ENCODE assay signal across 17 cellular contexts in genomic region chr9:16571127-16571848, GRCh38.
DNase-seq lines count a peak whose midpoint lies in the region; ATAC-seq and TF ChIP-seq lines count a peak whose summit lies in the region.
"Had no signal": no experiment of that assay in that cellular context is flagged by ENCODE, and none has a peak within 500 bp of the region (broad histone marks: within the 10 kb centered on the region; RNA-seq: fewer than 3 reads in every experiment).

No MANE protein-coding gene starts in this region.

- no peaks in the 10 kb centered on the region for H3K36me3 ChIP-seq in duodenal mucosa (ENCODE audit: control insufficient read depth in 1 of 2, insufficient read depth in 2 of 2, low read length in 2 of 2)
- H3K36me3 ChIP-seq in neural cell (ENCODE audit: insufficient read depth, low read length): no peaks in the 10 kb centered on the region
- no peaks in the 10 kb centered on the region for H3K36me3 ChIP-seq in stomach
- no peaks in the 10 kb centered on the region for H3K36me3 ChIP-seq in CD8-positive, alpha-beta T cell (ENCODE audit: insufficient read depth, low read length)
- no peaks in the 10 kb centered on the region for H3K36me3 ChIP-seq in right atrium auricular region
- H3K36me3 ChIP-seq: prostate gland, tibial artery had no signal

- H3K4me1 Mint-ChIP-seq in CD8-positive, alpha-beta T cell (ENCODE audit: low read depth): no peaks in the 10 kb centered on the region
- H3K4me1 Mint-ChIP-seq: immature natural killer cell had no signal

- peak; percentile 72 for DNase-seq in DMS 273 (lab: John Stamatoyannopoulos, UW; ENCODE audit: unreplicated experiment)
- peak; percentile 48 for DNase-seq in NCI-H2227 (lab: John Stamatoyannopoulos, UW; ENCODE audit: unreplicated experiment)
- no peak for DNase-seq in stomach
- DNase-seq in NCI-H2081 treated with DMSO at 0.1 percent for 48 hours (lab: John Stamatoyannopoulos, UW): no peak
- DNase-seq in CD8-positive, alpha-beta T cell: no peak
- no peak for DNase-seq in right atrium auricular region (ENCODE audit: low spot score)
- DNase-seq: activated CD4-positive, alpha-beta memory T cell treated with anti-CD3 and anti-CD28 coated beads for 36 hours; AML-193; amniotic stem cell; DMS153; immature natural killer cell; stimulated activated CD4-positive, alpha-beta T cell treated with anti-CD3 and anti-CD28 coated beads, Interleukin-2, amount 100 ng/mL, for 24 hours; stimulated activated CD8-positive, alpha-beta memory T cell treated with anti-CD3 and anti-CD28 coated beads, Interleukin-4, amount 100 ng/mL, for 48 hours; tibial artery had no signal

- 26 to 46% (median 38%) methylated on average over 7 of the region's 7 CpGs for WGBS in stomach, 5 donors

- H3K27me3 Mint-ChIP-seq in CD8-positive, alpha-beta T cell (ENCODE audit: low read depth): no peaks in the 10 kb centered on the region
- H3K27me3 Mint-ChIP-seq: activated CD4-positive, alpha-beta memory T cell treated with anti-CD3 and anti-CD28 coated beads for 36 hours had no signal

- H3K27ac ChIP-seq in duodenal mucosa (ENCODE audit: low read depth, low read length) (no peak overlapping the region), neural cell (ENCODE audit: low read length) (peak overlapping the region; percentile 23), stomach (no peak overlapping the region), right atrium auricular region (no peak overlapping the region)
- no peak overlapping the region for H3K27ac ChIP-seq in CD8-positive, alpha-beta T cell (ENCODE audit: low read depth, low read length)
- H3K27ac ChIP-seq: prostate gland, tibial artery had no signal

- peak; percentile 47 for TF ChIP-seq RAD21 in neural cell (conservative IDR thresholded peaks at IDR 0.05)

- no peak overlapping the region for H3K27ac Mint-ChIP-seq in CD8-positive, alpha-beta T cell
- H3K27ac Mint-ChIP-seq: activated CD4-positive, alpha-beta memory T cell treated with anti-CD3 and anti-CD28 coated beads for 36 hours; immature natural killer cell had no signal

- no peaks in the 10 kb centered on the region for H3K79me2 ChIP-seq in neural cell (replicated peaks; ENCODE audit: insufficient read depth, low read length)

- TF ChIP-seq POLR2A in stomach (IDR thresholded peaks at IDR 0.05): no peak

- no peak overlapping the region for H3K4me3 Mint-ChIP-seq in CD8-positive, alpha-beta T cell
- H3K4me3 Mint-ChIP-seq: activated CD4-positive, alpha-beta memory T cell treated with anti-CD3 and anti-CD28 coated beads for 36 hours; immature natural killer cell had no signal

- peak; percentile 99 for TF ChIP-seq EP300 in neural cell (conservative IDR thresholded peaks at IDR 0.05; ENCODE audit: poor library complexity, severe bottlenecking)
- no peak for TF ChIP-seq EP300 in stomach (IDR thresholded peaks at IDR 0.05)

- H3K27me3 ChIP-seq in duodenal mucosa (ENCODE audit: control insufficient read depth in 1 of 2, insufficient read depth in 2 of 2, low read length in 2 of 2): no peaks in the 10 kb centered on the region
- H3K27me3 ChIP-seq in neural cell (ENCODE audit: insufficient read depth, low read depth, low read length): no peaks in the 10 kb centered on the region
- no peaks in the 10 kb centered on the region for H3K27me3 ChIP-seq in stomach
- H3K27me3 ChIP-seq in CD8-positive, alpha-beta T cell (ENCODE audit: insufficient read depth, low read length): no peaks in the 10 kb centered on the region
- no peaks in the 10 kb centered on the region for H3K27me3 ChIP-seq in right atrium auricular region
- H3K27me3 ChIP-seq: tibial artery had no signal

- no peaks in the 10 kb centered on the region for H3K36me3 Mint-ChIP-seq in CD8-positive, alpha-beta T cell
- H3K36me3 Mint-ChIP-seq: activated CD4-positive, alpha-beta memory T cell treated with anti-CD3 and anti-CD28 coated beads for 36 hours; immature natural killer cell had no signal

- TF ChIP-seq CTCF in neural cell (IDR thresholded peaks at IDR 0.05; ENCODE audit: poor library complexity, severe bottlenecking) (no peak), stomach (IDR thresholded peaks at IDR 0.05) (no peak), right atrium auricular region (IDR thresholded peaks at IDR 0.05) (no peak)
- TF ChIP-seq CTCF in CD8-positive, alpha-beta T cell (IDR thresholded peaks at IDR 0.05): no peak

- CTCF ChIA-PET in CD8-positive, alpha-beta T cell (lab: Charles Lee): no interaction called here

- POLR2A ChIA-PET in CD8-positive, alpha-beta T cell (lab: Charles Lee): no interaction called here

- H3K9me3 ChIP-seq in duodenal mucosa (ENCODE audit: control insufficient read depth in 1 of 2, low read length in 2 of 2) (no peaks in the 10 kb centered on the region), neural cell (ENCODE audit: low read length) (no peaks in the 10 kb centered on the region), stomach (no peaks in the 10 kb centered on the region), right atrium auricular region (no peaks in the 10 kb centered on the region)
- no peaks in the 10 kb centered on the region for H3K9me3 ChIP-seq in CD8-positive, alpha-beta T cell (ENCODE audit: low read length)
- H3K9me3 ChIP-seq: prostate gland, tibial artery had no signal

- no peaks in the 10 kb centered on the region for H4K20me1 ChIP-seq in neural cell (ENCODE audit: insufficient read depth)

- H3K9ac ChIP-seq in duodenal mucosa (ENCODE audit: low read depth in 1 of 2, low read length in 2 of 2) (no peak overlapping the region), neural cell (ENCODE audit: low read length) (no peak overlapping the region)

- H3K9me2 ChIP-seq in neural cell (ENCODE audit: insufficient read depth, low read length): no peaks in the 10 kb centered on the region

- H2AFZ ChIP-seq in neural cell (ENCODE audit: low read depth, low read length): no peak overlapping the region

- H3K4me1 ChIP-seq in duodenal mucosa (ENCODE audit: control insufficient read depth in 1 of 2, insufficient read depth in 2 of 2, low read length in 2 of 2) (peaks cover 9 to 28% of the 10 kb centered on the region in 2 donors), stomach (peaks cover 0 to 35% (median 14%) of the 10 kb centered on the region in 4 donors), right atrium auricular region (peaks cover 0 to 5% of the 10 kb centered on the region in 2 donors)
- H3K4me1 ChIP-seq in CD8-positive, alpha-beta T cell (ENCODE audit: insufficient read depth, low read length): no peaks in the 10 kb centered on the region
- H3K4me1 ChIP-seq: prostate gland had no signal

- H3K9me3 Mint-ChIP-seq in CD8-positive, alpha-beta T cell: no peaks in the 10 kb centered on the region
- H3K9me3 Mint-ChIP-seq: activated CD4-positive, alpha-beta memory T cell treated with anti-CD3 and anti-CD28 coated beads for 36 hours; immature natural killer cell had no signal

- no peaks in the 10 kb centered on the region for H3F3A ChIP-seq in neural cell (ENCODE audit: insufficient read depth, low read length, poor library complexity, severe bottlenecking)

- no peak for ATAC-seq in CD8-positive, alpha-beta T cell

- intact Hi-C loops in stomach (cut with DNase I; ENCODE audit: low total_unique reads): no loop called here
- intact Hi-C loops in CD8-positive, alpha-beta T cell (cut with DNase I, micrococcal nuclease): no loop called here

- H3K4me3 ChIP-seq in duodenal mucosa (ENCODE audit: low read depth in 1 of 2, low read length in 2 of 2): peak overlapping the region; percentile 23 to 41
- H3K4me3 ChIP-seq in neural cell (ENCODE audit: low read length): no peak overlapping the region
- H3K4me3 ChIP-seq in stomach: peak overlapping the region in 1 of 4 donors; percentile 10
- H3K4me3 ChIP-seq in CD8-positive, alpha-beta T cell (ENCODE audit: low read depth, low read length): no peak overlapping the region
- no peak overlapping the region for H3K4me3 ChIP-seq in right atrium auricular region
- H3K4me3 ChIP-seq: prostate gland, tibial artery had no signal

- H3K4me2 ChIP-seq in neural cell (ENCODE audit: low read length): no peak overlapping the region

TF ChIP-seq in neural cell, 6 proteins besides CTCF, POLR2A, EP300 and RAD21:
- TF ChIP-seq EZH2 (IDR thresholded peaks at IDR 0.05; ENCODE audit: borderline replicate concordance, insufficient read depth, low read length, poor library complexity, severe bottlenecking) (no peak), POLR2AphosphoS5 (IDR thresholded peaks at IDR 0.05) (peak; percentile 89), TAF1 (IDR thresholded peaks at IDR 0.05; ENCODE audit: low read depth) (no peak), SMC3 (conservative IDR thresholded peaks at IDR 0.05; ENCODE audit: poor library complexity) (peak; percentile 37), MXI1 (conservative IDR thresholded peaks at IDR 0.05; ENCODE audit: poor library complexity, severe bottlenecking) (peak; percentile 17), REST (IDR thresholded peaks at IDR 0.05; ENCODE audit: borderline replicate concordance) (peak; percentile 52)
TF ChIP-seq in neural cell: peak in this region for 4.

Comparison
In these comparisons a context has a peak if more than half of its experiments do, and no peak if none do; other contexts are left out.
1. DNase-seq: peak in DMS 273 (single experiment) and NCI-H2227 (single experiment); none in stomach (single experiment), NCI-H2081 treated with DMSO at 0.1 percent for 48 hours (single experiment), CD8-positive, alpha-beta T cell (0 of 7) and right atrium auricular region (single experiment).
2. H3K4me3 ChIP-seq: peak in duodenal mucosa (2 of 2); none in neural cell (single experiment), CD8-positive, alpha-beta T cell (single experiment) and right atrium auricular region (0 of 2).